ENCODE assay signal across 1 cellular context in the genomic region with DNA sequence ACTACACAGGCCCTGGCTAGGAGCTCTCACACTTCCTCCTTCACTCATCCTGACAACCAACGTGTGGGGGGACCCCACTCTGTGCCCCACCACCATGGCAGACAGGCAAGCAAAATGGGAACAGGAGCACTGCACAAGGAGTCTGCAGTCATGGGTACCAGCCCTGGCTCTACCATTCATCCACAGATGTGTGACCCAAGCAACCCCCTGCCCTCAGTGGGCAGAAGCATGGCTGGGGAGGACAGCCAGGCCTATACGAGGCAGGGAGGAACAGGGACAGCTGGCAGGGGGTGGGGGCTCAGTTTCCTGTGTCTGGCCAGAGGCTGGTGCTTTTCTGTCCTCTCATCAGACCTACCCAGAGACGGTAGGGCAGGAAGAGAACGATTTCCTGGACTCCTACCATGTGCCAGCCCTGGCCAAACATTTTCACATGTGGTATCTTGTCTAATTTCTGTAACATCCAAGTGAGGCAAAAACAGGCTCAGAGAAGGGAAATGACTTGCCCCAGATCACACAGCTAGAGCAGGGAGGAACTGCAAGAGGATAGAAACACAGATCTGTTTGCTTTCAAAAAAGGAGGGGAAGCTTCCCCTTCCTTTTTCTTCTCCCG.
TF ChIP-seq lines count a peak whose summit lies in the region.

No MANE protein-coding gene starts in this region.

TF ChIP-seq in IMR-90, 13 proteins besides CTCF, POLR2A, EP300 and RAD21:
- TF ChIP-seq, protein P1, sequence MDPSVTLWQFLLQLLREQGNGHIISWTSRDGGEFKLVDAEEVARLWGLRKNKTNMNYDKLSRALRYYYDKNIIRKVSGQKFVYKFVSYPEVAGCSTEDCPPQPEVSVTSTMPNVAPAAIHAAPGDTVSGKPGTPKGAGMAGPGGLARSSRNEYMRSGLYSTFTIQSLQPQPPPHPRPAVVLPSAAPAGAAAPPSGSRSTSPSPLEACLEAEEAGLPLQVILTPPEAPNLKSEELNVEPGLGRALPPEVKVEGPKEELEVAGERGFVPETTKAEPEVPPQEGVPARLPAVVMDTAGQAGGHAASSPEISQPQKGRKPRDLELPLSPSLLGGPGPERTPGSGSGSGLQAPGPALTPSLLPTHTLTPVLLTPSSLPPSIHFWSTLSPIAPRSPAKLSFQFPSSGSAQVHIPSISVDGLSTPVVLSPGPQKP (IDR thresholded peaks at IDR 0.05; ENCODE audit: borderline replicate concordance, low read depth, low read length), result no peak
- TF ChIP-seq SMC3 (IDR thresholded peaks at IDR 0.05; ENCODE audit: low read depth, low read length), result no peak
- no peak for TF ChIP-seq MAZ (IDR thresholded peaks at IDR 0.05; ENCODE audit: borderline replicate concordance, low read depth, low read length)
- TF ChIP-seq MXI1 (IDR thresholded peaks at IDR 0.05; ENCODE audit: borderline replicate concordance, low read depth, low read length), result no peak
- TF ChIP-seq FOS (IDR thresholded peaks at IDR 0.05; ENCODE audit: low read depth, low read length), result no peak
- no peak for TF ChIP-seq CEBPB (IDR thresholded peaks at IDR 0.05; ENCODE audit: low read depth, low read length)
- no peak for TF ChIP-seq BHLHE40 (IDR thresholded peaks at IDR 0.05; ENCODE audit: low read depth, low read length)
- TF ChIP-seq, protein P2, sequence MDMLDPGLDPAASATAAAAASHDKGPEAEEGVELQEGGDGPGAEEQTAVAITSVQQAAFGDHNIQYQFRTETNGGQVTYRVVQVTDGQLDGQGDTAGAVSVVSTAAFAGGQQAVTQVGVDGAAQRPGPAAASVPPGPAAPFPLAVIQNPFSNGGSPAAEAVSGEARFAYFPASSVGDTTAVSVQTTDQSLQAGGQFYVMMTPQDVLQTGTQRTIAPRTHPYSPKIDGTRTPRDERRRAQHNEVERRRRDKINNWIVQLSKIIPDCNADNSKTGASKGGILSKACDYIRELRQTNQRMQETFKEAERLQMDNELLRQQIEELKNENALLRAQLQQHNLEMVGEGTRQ (IDR thresholded peaks at IDR 0.05; ENCODE audit: low read depth, low read length), result no peak
- TF ChIP-seq CHD1 (IDR thresholded peaks at IDR 0.05; ENCODE audit: low read depth, low read length), result no peak
- TF ChIP-seq NFE2L2 (IDR thresholded peaks at IDR 0.05; ENCODE audit: low read depth, low read length), result no peak
